ENCODE assay signal across 8 cellular contexts in genomic region chr22:29838599-29838956, GRCh38. TPM values are rescaled to one million over a fixed set of nuclear protein-coding genes. Genes with fewer than 3 reads are reported as not detected.
DNase-seq lines count a peak whose midpoint lies in the region; ATAC-seq and TF ChIP-seq lines count a peak whose summit lies in the region.

No MANE protein-coding gene starts in this region.

- H3K4me3 Mint-ChIP-seq in HFFc6 (peak overlapping the region; percentile 97), memory B cell (peak overlapping the region; percentile 98)

- peaks cover 1% of the 10 kb centered on the region for H3K27me3 Mint-ChIP-seq in HFFc6 (ENCODE audit: insufficient read depth)
- peaks cover 4% of the 10 kb centered on the region for H3K27me3 Mint-ChIP-seq in memory B cell

- peaks cover 57% of the 10 kb centered on the region for H3K4me1 Mint-ChIP-seq in HFFc6 (ENCODE audit: low read depth)
- peaks cover 23% of the 10 kb centered on the region for H3K4me1 Mint-ChIP-seq in memory B cell

- H3K36me3 ChIP-seq in ACC112 (ENCODE audit: insufficient read depth, low read length), result no peaks in the 10 kb centered on the region

- no peaks in the 10 kb centered on the region for H3K27me3 ChIP-seq in ACC112 (ENCODE audit: insufficient read depth, low read length)

- H3K27ac Mint-ChIP-seq in HFFc6 (peak overlapping the region; percentile 87), memory B cell (peak overlapping the region; percentile 94)

- peaks cover 12% of the 10 kb centered on the region for H3K36me3 Mint-ChIP-seq in HFFc6 (ENCODE audit: low read depth)
- peaks cover 10% of the 10 kb centered on the region for H3K36me3 Mint-ChIP-seq in memory B cell

- H2AFZ ChIP-seq in ACC112 (ENCODE audit: low read length, unreplicated experiment), result peak overlapping the region; percentile 90

- peaks cover 22% of the 10 kb centered on the region for H3K4me1 ChIP-seq in ACC112 (ENCODE audit: control insufficient read depth, insufficient read depth, low read length, unreplicated experiment)

- peak; percentile 8 for ATAC-seq in memory B cell (ENCODE audit: low read depth)

- in situ Hi-C loops in astrocyte of the spinal cord (cut with HindIII; ENCODE audit: low sequenced_read_pairs), result no loop called here

- H3K27ac ChIP-seq in ACC112 (ENCODE audit: low read depth, low read length), result peak overlapping the region; percentile 62

- TF ChIP-seq CTCF in HFFc6 (IDR thresholded peaks at IDR 0.05) (no peak), astrocyte of the spinal cord (IDR thresholded peaks at IDR 0.05; ENCODE audit: low read depth, low read length) (no peak), GM20000 (IDR thresholded peaks at IDR 0.05; ENCODE audit: extremely low read depth, missing control alignments) (no peak)

- peaks cover 4% of the 10 kb centered on the region for H3K9me3 Mint-ChIP-seq in HFFc6
- H3K9me3 Mint-ChIP-seq in memory B cell, result no peaks in the 10 kb centered on the region

- peaks cover 13% of the 10 kb centered on the region for H3K79me2 ChIP-seq in ACC112 (ENCODE audit: control insufficient read depth, insufficient read depth, low read length, unreplicated experiment)

- DNase-seq in HFFc6 (no peak), astrocyte of the spinal cord (ENCODE audit: low read depth, low spot score) (no peak), memory B cell (ENCODE audit: low spot score in 2 of 2) (no peak), GM20000 (ENCODE audit: low spot score) (no peak), NCI-H69 (lab: John Stamatoyannopoulos, UW) (no peak), NCI-H2029 (lab: John Stamatoyannopoulos, UW) (no peak), KG1 (lab: John Stamatoyannopoulos, UW) (no peak)

- H3K4me3 ChIP-seq in ACC112 (ENCODE audit: low read depth, low read length), result peak overlapping the region; percentile 96
- peak overlapping the region; percentile 96 for H3K4me3 ChIP-seq in astrocyte of the spinal cord (ENCODE audit: low read depth, low read length)

RNA-seq across cellular contexts. Expression of gene ASCC2, which starts 0.5 kb away (rescaled TPM):
- total RNA-seq in HFFc6 (2021; fragmentation: NEBNext Ultra II Directional; extraction: Animal tissue kit (Norgen Biotek cat#: 25700)), result 10 to 100 TPM; 60.1 to 73.6 (median 66.4) TPM

RNA-seq across cellular contexts. Expression of gene MTMR3, which starts 44.4 kb away (rescaled TPM):
- 10 to 100 TPM; 19.0 to 27.0 (median 21.7) TPM for total RNA-seq in HFFc6 (2021; fragmentation: NEBNext Ultra II Directional; extraction: Animal tissue kit (Norgen Biotek cat#: 25700))
